ENCODE assay signal across 12 cellular contexts in genomic region chr9:104921067-104921741, GRCh38. TPM values are rescaled to one million over a fixed set of nuclear protein-coding genes. Genes with fewer than 3 reads are reported as not detected.
DNase-seq lines count a peak whose midpoint lies in the region; ATAC-seq and TF ChIP-seq lines count a peak whose summit lies in the region.
"Had no signal": no experiment of that assay in that cellular context is flagged by ENCODE, and none has a peak within 500 bp of the region (broad histone marks: within the 10 kb centered on the region; RNA-seq: fewer than 3 reads in every experiment).

No MANE protein-coding gene starts in this region.

- H3K9ac ChIP-seq in endodermal cell (ENCODE audit: extremely low read depth, low read length, poor library complexity, severe bottlenecking): no peak overlapping the region

- DNase-seq in GM20000 (ENCODE audit: low spot score) (peak; percentile 33), endodermal cell (no peak), thoracic aorta (ENCODE audit: low spot score) (no peak), NCI-H2107 (lab: John Stamatoyannopoulos, UW) (no peak), aorta (no peak)
- DNase-seq in T-helper 2 cell treated with Interferon-gamma antibody and Interleukin-4, amounts not matched to agents 5 μg/mL and 100 μg/mL, for 36 hours (ENCODE audit: low spot score): no peak
- DNase-seq: DMS79 treated with DMSO at 0.1 percent for 48 hours, NCI-H1105, Peyer's patch had no signal

- H3K4me1 Mint-ChIP-seq in endodermal cell: peaks cover 21% of the 10 kb centered on the region
- peaks cover 1% of the 10 kb centered on the region for H3K4me1 Mint-ChIP-seq in T-helper 2 cell treated with Interferon-gamma antibody and Interleukin-4, amounts not matched to agents 5 μg/mL and 100 μg/mL, for 36 hours (ENCODE audit: low read depth)

- peaks cover 35% of the 10 kb centered on the region for H3K36me3 ChIP-seq in endodermal cell (ENCODE audit: control insufficient read depth, insufficient read depth, low read length)
- H3K36me3 ChIP-seq in thoracic aorta: no peaks in the 10 kb centered on the region
- no peaks in the 10 kb centered on the region for H3K36me3 ChIP-seq in aorta (ENCODE audit: control insufficient read depth in 1 of 2, insufficient read depth in 2 of 2, low read length in 1 of 2)
- H3K36me3 ChIP-seq: Peyer's patch had no signal

- TF ChIP-seq CTCF in GM20000 (IDR thresholded peaks at IDR 0.05; ENCODE audit: extremely low read depth, missing control alignments): no peak
- TF ChIP-seq CTCF in endodermal cell (conservative IDR thresholded peaks at IDR 0.05): no peak
- TF ChIP-seq CTCF in thoracic aorta (IDR thresholded peaks at IDR 0.05): no peak

- no peak overlapping the region for H3K27ac Mint-ChIP-seq in endodermal cell
- H3K27ac Mint-ChIP-seq in T-helper 2 cell treated with Interferon-gamma antibody and Interleukin-4, amounts not matched to agents 5 μg/mL and 100 μg/mL, for 36 hours: no peak overlapping the region
- H3K27ac Mint-ChIP-seq: natural killer cell treated with Interleukin-12 subunit alpha and Interleukin-12 subunit beta and Interleukin-15 and Interleukin-18, amount 100 ng/mL, for 72 hours had no signal

- 92 to 100% methylated on average over 2 of the region's 3 CpGs for WGBS in endodermal cell (ENCODE audit: insufficient coverage in 1 of 2, insufficient read length in 1 of 2), 2 experiments
- WGBS in aorta, 2 donors: 36 to 42% methylated on average over 3 of the region's 3 CpGs

- H3K9me3 Mint-ChIP-seq in endodermal cell: no peaks in the 10 kb centered on the region
- H3K9me3 Mint-ChIP-seq in T-helper 2 cell treated with Interferon-gamma antibody and Interleukin-4, amounts not matched to agents 5 μg/mL and 100 μg/mL, for 36 hours: no peaks in the 10 kb centered on the region
- H3K9me3 Mint-ChIP-seq: natural killer cell treated with Interleukin-12 subunit alpha and Interleukin-12 subunit beta and Interleukin-15 and Interleukin-18, amount 100 ng/mL, for 72 hours had no signal

- H3K27ac ChIP-seq in endodermal cell (ENCODE audit: low read depth, low read length): no peak overlapping the region
- peak overlapping the region in 1 of 2 donors; percentile 22 for H3K27ac ChIP-seq in thoracic aorta
- H3K27ac ChIP-seq in aorta (ENCODE audit: low read depth in 1 of 2, low read length in 2 of 2): no peak overlapping the region

- H3K27me3 Mint-ChIP-seq in endodermal cell (ENCODE audit: insufficient read depth): no peaks in the 10 kb centered on the region
- peaks cover 23% of the 10 kb centered on the region for H3K27me3 Mint-ChIP-seq in T-helper 2 cell treated with Interferon-gamma antibody and Interleukin-4, amounts not matched to agents 5 μg/mL and 100 μg/mL, for 36 hours (ENCODE audit: low read depth)

- H3K9me3 ChIP-seq in endodermal cell (ENCODE audit: control insufficient read depth, low read length) (no peaks in the 10 kb centered on the region), thoracic aorta (no peaks in the 10 kb centered on the region), aorta (ENCODE audit: control insufficient read depth, low read length) (no peaks in the 10 kb centered on the region)
- H3K9me3 ChIP-seq: Peyer's patch had no signal

- peak; percentile 46 for ATAC-seq in HG03045 (IDR thresholded peaks at IDR 0.05; ENCODE audit: unreplicated experiment)
- ATAC-seq in thoracic aorta (ENCODE audit: insufficient number of reproducible peaks, low FRiP score, low read depth): no peak
- no peak for ATAC-seq in HG03108 (IDR thresholded peaks at IDR 0.05; ENCODE audit: unreplicated experiment)
- ATAC-seq in aorta (ENCODE audit: low FRiP score): no peak
- ATAC-seq: natural killer cell treated with Interleukin-12 subunit alpha and Interleukin-12 subunit beta and Interleukin-15 and Interleukin-18, amount 100 ng/mL, for 72 hours had no signal

- no peaks in the 10 kb centered on the region for H3K36me3 Mint-ChIP-seq in endodermal cell (ENCODE audit: low read depth)
- H3K36me3 Mint-ChIP-seq in T-helper 2 cell treated with Interferon-gamma antibody and Interleukin-4, amounts not matched to agents 5 μg/mL and 100 μg/mL, for 36 hours (ENCODE audit: low read depth): no peaks in the 10 kb centered on the region
- H3K36me3 Mint-ChIP-seq: natural killer cell treated with Interleukin-12 subunit alpha and Interleukin-12 subunit beta and Interleukin-15 and Interleukin-18, amount 100 ng/mL, for 72 hours had no signal

- no peak overlapping the region for H3K4me3 Mint-ChIP-seq in endodermal cell
- H3K4me3 Mint-ChIP-seq in T-helper 2 cell treated with Interferon-gamma antibody and Interleukin-4, amounts not matched to agents 5 μg/mL and 100 μg/mL, for 36 hours: no peak overlapping the region
- H3K4me3 Mint-ChIP-seq: natural killer cell treated with Interleukin-12 subunit alpha and Interleukin-12 subunit beta and Interleukin-15 and Interleukin-18, amount 100 ng/mL, for 72 hours had no signal

- H3K4me3 ChIP-seq in endodermal cell (ENCODE audit: low read length): peak overlapping the region; percentile 100
- H3K4me3 ChIP-seq in thoracic aorta: peak overlapping the region; percentile 19
- H3K4me3 ChIP-seq in aorta (ENCODE audit: low read length in 2 of 2): no peak overlapping the region
- H3K4me3 ChIP-seq: Peyer's patch had no signal

- H3K27me3 ChIP-seq in endodermal cell (ENCODE audit: control insufficient read depth, insufficient read depth, low read length, poor library complexity, severe bottlenecking) (no peaks in the 10 kb centered on the region), thoracic aorta (replicated peaks; ENCODE audit: insufficient read depth) (no peaks in the 10 kb centered on the region), aorta (ENCODE audit: control insufficient read depth in 1 of 2, insufficient read depth in 2 of 2, low read length in 1 of 2) (no peaks in the 10 kb centered on the region)
- H3K27me3 ChIP-seq: Peyer's patch had no signal

- no peaks in the 10 kb centered on the region for H3K4me1 ChIP-seq in endodermal cell (ENCODE audit: control insufficient read depth, insufficient read depth, low read length)
- H3K4me1 ChIP-seq in thoracic aorta (ENCODE audit: control insufficient read depth in 1 of 2, low read depth in 2 of 2): peaks cover 7 to 22% of the 10 kb centered on the region in 2 donors
- H3K4me1 ChIP-seq in aorta (ENCODE audit: control insufficient read depth in 1 of 2, insufficient read depth in 2 of 2, low read length in 2 of 2): no peaks in the 10 kb centered on the region

- intact Hi-C loops in aorta (cut with DNase I): loop anchor here in 1 of 2 donors (10.0 kb wide), 2 partner anchors 146 to 494 kb away; no protein-coding TSS in a partner anchor

RNA-seq across cellular contexts. Expression of gene ABCA1, which starts 6.8 kb away (rescaled TPM):
- total RNA-seq in endodermal cell (10 to 100 TPM; 21.6 to 34.8 TPM), thoracic aorta (10 to 100 TPM; 48.1 to 79.7 TPM), aorta (10 to 100 TPM; 26.3 to 44.7 TPM)
- polyA plus RNA-seq in endodermal cell (2013, experiment 1 of 2): 6.5 TPM
- polyA plus RNA-seq in endodermal cell (2013, experiment 2 of 2): 8.7 TPM
- 10 to 100 TPM in 1 of 2 donors, 1 to 10 TPM in 1; 5.4 to 13.2 TPM for polyA plus RNA-seq in aorta

Comparison
In these comparisons a context has a peak if more than half of its experiments do, and no peak if none do; other contexts are left out.
1. H3K4me3 ChIP-seq: peak in endodermal cell (single experiment) and thoracic aorta (single experiment); none in aorta (0 of 2).